ENCODE assay signal across 26 cellular contexts in the genomic region with DNA sequence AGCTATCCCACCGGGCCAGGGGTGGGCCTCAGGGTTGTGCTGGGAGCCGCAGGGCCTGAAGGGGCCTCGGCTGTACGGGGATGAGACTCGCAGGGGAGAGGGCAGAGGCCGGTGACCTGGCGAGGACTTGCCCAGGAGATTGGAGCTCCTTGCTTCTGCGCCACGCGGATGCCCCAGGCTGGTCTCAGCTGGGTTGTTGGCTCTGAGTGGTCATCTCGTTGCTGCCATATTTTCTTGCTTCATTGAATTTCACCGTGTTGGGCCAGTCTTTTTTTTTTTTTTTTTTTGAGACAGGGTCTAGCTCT.
DNase-seq lines count a peak whose midpoint lies in the region; FAIRE-seq and TF ChIP-seq lines count a peak whose summit lies in the region.
"Had no signal": no experiment of that assay in that cellular context is flagged by ENCODE, and none has a peak within 500 bp of the region (broad histone marks: within the 10 kb centered on the region; RNA-seq: fewer than 3 reads in every experiment).

No MANE protein-coding gene starts in this region.

- H3K9ac ChIP-seq in kidney (ENCODE audit: low read length in 2 of 2) (no peak overlapping the region), skeletal muscle satellite cell (ENCODE audit: low read depth, low read length) (peak overlapping the region; percentile 15), Karpas-422 (ENCODE audit: low read length) (no peak overlapping the region)
- H3K9ac ChIP-seq: parathyroid adenoma had no signal

- no peak overlapping the region for H3K4me3 Mint-ChIP-seq in activated T-cell treated with anti-CD3 and anti-CD28 coated beads, Interleukin-2, amount 50 U/mL, for 24 hours
- H3K4me3 Mint-ChIP-seq: H9; naive B cell; stimulated activated naive CD8-positive, alpha-beta T cell treated with anti-CD3 and anti-CD28 coated beads, Interleukin-15, amount 100 ng/mL, for 72 hours had no signal

- peak; percentile 22 for DNase-seq in activated T-cell treated with anti-CD3 and anti-CD28 coated beads, Interleukin-2, amount 50 U/mL, for 24 hours
- DNase-seq in activated T-cell treated with anti-CD3 and anti-CD28 coated beads, Interleukin-2, amount 50 U/mL, for 48 hours = no peak
- DNase-seq in Peyer's patch (peak in 2 of 3 donors; percentile 35 to 37), kidney (peak; percentile 69), Karpas-422 (no peak), NCI-H187 (lab: John Stamatoyannopoulos, UW) (no peak), amniotic stem cell (lab: John Stamatoyannopoulos, UW) (no peak)
- DNase-seq: ACHN; activated CD4-positive, alpha-beta T cell treated with anti-CD3 and anti-CD28 coated beads, Interleukin-2, amount 50 U/mL, for 4 hours; cortex of kidney; H9; naive B cell; SHP77; stimulated activated CD4-positive, alpha-beta T cell treated with anti-CD3 and anti-CD28 coated beads, Interleukin-4, amount 100 ng/mL, for 1 hour; stimulated activated naive CD8-positive, alpha-beta T cell treated with anti-CD3 and anti-CD28 coated beads, Interleukin-15, amount 100 ng/mL, for 72 hours; T-helper 1 cell; trophoblast cell had no signal

- TF ChIP-seq CTCF in Peyer's patch (IDR thresholded peaks at IDR 0.05) (no peak), kidney (IDR thresholded peaks at IDR 0.05; ENCODE audit: borderline replicate concordance, extremely low read depth, insufficient read depth) (no peak)

- H3K79me2 ChIP-seq in Karpas-422 (ENCODE audit: low read length) = no peaks in the 10 kb centered on the region
- H3K79me2 ChIP-seq: hepatocyte had no signal

- H3K4me1 ChIP-seq in Peyer's patch = peaks cover 0 to 3% (median 0%) of the 10 kb centered on the region in 4 donors
- no peaks in the 10 kb centered on the region for H3K4me1 ChIP-seq in kidney (ENCODE audit: control insufficient read depth in 1 of 2, insufficient read depth in 1 of 2, low read depth in 1 of 2, low read length in 2 of 2)
- H3K4me1 ChIP-seq in skeletal muscle satellite cell (ENCODE audit: control insufficient read depth, insufficient read depth, low read length) = peaks cover 28% of the 10 kb centered on the region
- no peaks in the 10 kb centered on the region for H3K4me1 ChIP-seq in Karpas-422 (ENCODE audit: low read length)
- H3K4me1 ChIP-seq: body of pancreas, parathyroid adenoma had no signal

- H3K9me3 Mint-ChIP-seq in activated T-cell treated with anti-CD3 and anti-CD28 coated beads, Interleukin-2, amount 50 U/mL, for 24 hours = no peaks in the 10 kb centered on the region
- H3K9me3 Mint-ChIP-seq: activated naive CD4-positive, alpha-beta T cell treated with anti-CD3 and anti-CD28 coated beads, Interleukin-2, amount 50 U/mL, for 72 hours; H9; naive B cell; stimulated activated naive CD8-positive, alpha-beta T cell treated with anti-CD3 and anti-CD28 coated beads, Interleukin-15, amount 100 ng/mL, for 72 hours had no signal

- no peaks in the 10 kb centered on the region for H3K27me3 ChIP-seq in Peyer's patch
- H3K27me3 ChIP-seq in skeletal muscle satellite cell (ENCODE audit: control insufficient read depth, insufficient read depth, low read length) = no peaks in the 10 kb centered on the region
- no peaks in the 10 kb centered on the region for H3K27me3 ChIP-seq in Karpas-422 (ENCODE audit: low read length)
- H3K27me3 ChIP-seq: body of pancreas, hepatocyte had no signal

- TF ChIP-seq POLR2A in Peyer's patch (IDR thresholded peaks at IDR 0.05) = no peak

- H3K4me2 ChIP-seq in skeletal muscle satellite cell (ENCODE audit: low read length) = peak overlapping the region; percentile 21
- H3K4me2 ChIP-seq in Karpas-422 (ENCODE audit: low read depth, low read length, poor library complexity, severe bottlenecking) = no peak overlapping the region
- H3K4me2 ChIP-seq: hepatocyte had no signal

- no peaks in the 10 kb centered on the region for H3K27me3 Mint-ChIP-seq in activated T-cell treated with anti-CD3 and anti-CD28 coated beads, Interleukin-2, amount 50 U/mL, for 24 hours
- H3K27me3 Mint-ChIP-seq: naive B cell; stimulated activated naive CD8-positive, alpha-beta T cell treated with anti-CD3 and anti-CD28 coated beads, Interleukin-15, amount 100 ng/mL, for 72 hours had no signal

- intact Hi-C loops in kidney (cut with DNase I) = no loop called here

- H3K36me3 Mint-ChIP-seq in activated T-cell treated with anti-CD3 and anti-CD28 coated beads, Interleukin-2, amount 50 U/mL, for 24 hours (ENCODE audit: low read depth) = peaks cover 89% of the 10 kb centered on the region

- H4K20me1 ChIP-seq in Karpas-422 (ENCODE audit: insufficient read depth, low read depth, low read length) = no peaks in the 10 kb centered on the region

- H3K9me3 ChIP-seq in Peyer's patch (no peaks in the 10 kb centered on the region), kidney (ENCODE audit: control insufficient read depth in 1 of 2, low read length in 2 of 2) (no peaks in the 10 kb centered on the region), skeletal muscle satellite cell (replicated peaks; ENCODE audit: low read length) (no peaks in the 10 kb centered on the region), Karpas-422 (ENCODE audit: low read length) (no peaks in the 10 kb centered on the region)
- H3K9me3 ChIP-seq: body of pancreas had no signal

- no peaks in the 10 kb centered on the region for H3K4me1 Mint-ChIP-seq in activated T-cell treated with anti-CD3 and anti-CD28 coated beads, Interleukin-2, amount 50 U/mL, for 24 hours (ENCODE audit: low read depth)
- H3K4me1 Mint-ChIP-seq: stimulated activated naive CD8-positive, alpha-beta T cell treated with anti-CD3 and anti-CD28 coated beads, Interleukin-15, amount 100 ng/mL, for 72 hours had no signal

- peaks cover 0 to 68% (median 0%) of the 10 kb centered on the region in 3 donors for H3K36me3 ChIP-seq in Peyer's patch
- H3K36me3 ChIP-seq in kidney (ENCODE audit: control insufficient read depth in 1 of 2, insufficient read depth in 2 of 2, low read length in 2 of 2) = peaks cover 13 to 19% of the 10 kb centered on the region in 2 donors
- H3K36me3 ChIP-seq in skeletal muscle satellite cell (ENCODE audit: insufficient read depth, low read length) = peaks cover 23% of the 10 kb centered on the region
- no peaks in the 10 kb centered on the region for H3K36me3 ChIP-seq in Karpas-422 (ENCODE audit: insufficient read depth, low read length)

- H3K27ac ChIP-seq in Peyer's patch (no peak overlapping the region), kidney (ENCODE audit: low read depth in 2 of 2, low read length in 2 of 2) (no peak overlapping the region), Karpas-422 (ENCODE audit: low read length) (no peak overlapping the region)
- H3K27ac ChIP-seq: body of pancreas, C4-2B, hepatocyte, parathyroid adenoma had no signal

- H3K4me3 ChIP-seq in Peyer's patch (no peak overlapping the region), kidney (ENCODE audit: low read length in 2 of 2) (no peak overlapping the region), skeletal muscle satellite cell (ENCODE audit: low read length) (no peak overlapping the region), Karpas-422 (ENCODE audit: low read length) (no peak overlapping the region)
- H3K4me3 ChIP-seq: body of pancreas, hepatocyte, K562 had no signal

- H2AFZ ChIP-seq in Karpas-422 (ENCODE audit: low read length) = no peak overlapping the region
- H2AFZ ChIP-seq: hepatocyte, parathyroid adenoma had no signal

- no peak for FAIRE-seq in kidney (lab: Jason Lieb, UNC)
- FAIRE-seq: D721Med, islet of Langerhans, K562 had no signal

- no peak overlapping the region for H3K27ac Mint-ChIP-seq in activated T-cell treated with anti-CD3 and anti-CD28 coated beads, Interleukin-2, amount 50 U/mL, for 24 hours
- H3K27ac Mint-ChIP-seq: H9; stimulated activated naive CD8-positive, alpha-beta T cell treated with anti-CD3 and anti-CD28 coated beads, Interleukin-15, amount 100 ng/mL, for 72 hours had no signal

- no peaks in the 10 kb centered on the region for H3K9me2 ChIP-seq in Karpas-422 (replicated peaks; ENCODE audit: insufficient read depth, low read length)

Comparison
In these comparisons a context has a peak if more than half of its experiments do, and no peak if none do; other contexts are left out.
1. DNase-seq: peak in activated T-cell treated with anti-CD3 and anti-CD28 coated beads, Interleukin-2, amount 50 U/mL, for 24 hours (single experiment), Peyer's patch (2 of 3) and kidney (single experiment); none in activated T-cell treated with anti-CD3 and anti-CD28 coated beads, Interleukin-2, amount 50 U/mL, for 48 hours (0 of 2), Karpas-422 (single experiment), NCI-H187 (0 of 2) and amniotic stem cell (single experiment).